1 cellular context compared by ENCODE assay signal in the genomic region with DNA sequence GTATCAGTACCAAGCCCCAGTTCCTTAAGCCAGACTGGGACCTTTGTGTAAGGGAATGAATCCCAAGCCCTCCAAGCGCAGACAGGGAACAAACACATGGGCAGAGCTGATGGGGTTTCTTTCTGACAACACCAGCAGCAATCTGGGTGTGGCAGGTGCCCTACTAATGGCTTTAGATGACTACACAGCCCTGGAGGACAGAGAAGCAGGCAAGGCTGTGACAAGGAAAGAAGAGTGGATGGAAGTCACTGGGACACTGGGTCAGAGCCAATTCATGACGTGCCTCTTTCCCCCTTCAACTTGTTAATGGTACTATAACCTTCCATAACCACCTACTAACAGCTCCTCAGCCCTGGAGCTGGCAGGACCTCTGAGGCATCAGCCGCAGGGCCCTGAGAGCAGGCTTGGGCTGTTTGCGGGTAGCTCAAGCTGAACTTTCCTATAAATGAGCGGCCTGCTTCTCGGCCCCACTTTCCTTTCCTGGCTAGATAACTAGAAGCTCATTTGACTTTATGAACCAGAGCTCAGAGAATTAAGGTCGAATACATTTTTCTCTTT.
TF ChIP-seq lines count a peak whose summit lies in the region.

No MANE protein-coding gene starts in this region.

TF ChIP-seq in HCT116, 20 proteins besides CTCF, POLR2A, EP300 and RAD21:
- TF ChIP-seq ZFX (IDR thresholded peaks at IDR 0.05) (no peak), EZH2phosphoT487 (IDR thresholded peaks at IDR 0.05; ENCODE audit: borderline replicate concordance) (no peak), FOSL1 (IDR thresholded peaks at IDR 0.05; ENCODE audit: low read depth) (no peak), EZH2 (IDR thresholded peaks at IDR 0.05) (no peak), SRF (IDR thresholded peaks at IDR 0.05; ENCODE audit: low read depth) (no peak), CEBPB (IDR thresholded peaks at IDR 0.05; ENCODE audit: low read depth) (no peak), ZNF274 (IDR thresholded peaks at IDR 0.05; ENCODE audit: low read depth, low read length) (no peak), YY1 (IDR thresholded peaks at IDR 0.05; ENCODE audit: extremely low read depth, insufficient replicate concordance, low read depth, low read length) (no peak), JUND (IDR thresholded peaks at IDR 0.05) (no peak), TCF7L2 (IDR thresholded peaks at IDR 0.05; ENCODE audit: borderline replicate concordance, extremely low read depth, insufficient read depth, insufficient read length) (no peak), ELF1 (IDR thresholded peaks at IDR 0.05; ENCODE audit: borderline replicate concordance, low read depth) (no peak), SIN3A (IDR thresholded peaks at IDR 0.05; ENCODE audit: low read depth) (no peak), EGR1 (IDR thresholded peaks at IDR 0.05; ENCODE audit: low read depth) (no peak), CBX3 (IDR thresholded peaks at IDR 0.05; ENCODE audit: low read depth) (no peak), POLR2AphosphoS5 (IDR thresholded peaks at IDR 0.05; ENCODE audit: low read depth, low read length) (no peak)
- TF ChIP-seq, protein P1, sequence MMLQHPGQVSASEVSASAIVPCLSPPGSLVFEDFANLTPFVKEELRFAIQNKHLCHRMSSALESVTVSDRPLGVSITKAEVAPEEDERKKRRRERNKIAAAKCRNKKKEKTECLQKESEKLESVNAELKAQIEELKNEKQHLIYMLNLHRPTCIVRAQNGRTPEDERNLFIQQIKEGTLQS (IDR thresholded peaks at IDR 0.05) = no peak
- TF ChIP-seq, protein P2, sequence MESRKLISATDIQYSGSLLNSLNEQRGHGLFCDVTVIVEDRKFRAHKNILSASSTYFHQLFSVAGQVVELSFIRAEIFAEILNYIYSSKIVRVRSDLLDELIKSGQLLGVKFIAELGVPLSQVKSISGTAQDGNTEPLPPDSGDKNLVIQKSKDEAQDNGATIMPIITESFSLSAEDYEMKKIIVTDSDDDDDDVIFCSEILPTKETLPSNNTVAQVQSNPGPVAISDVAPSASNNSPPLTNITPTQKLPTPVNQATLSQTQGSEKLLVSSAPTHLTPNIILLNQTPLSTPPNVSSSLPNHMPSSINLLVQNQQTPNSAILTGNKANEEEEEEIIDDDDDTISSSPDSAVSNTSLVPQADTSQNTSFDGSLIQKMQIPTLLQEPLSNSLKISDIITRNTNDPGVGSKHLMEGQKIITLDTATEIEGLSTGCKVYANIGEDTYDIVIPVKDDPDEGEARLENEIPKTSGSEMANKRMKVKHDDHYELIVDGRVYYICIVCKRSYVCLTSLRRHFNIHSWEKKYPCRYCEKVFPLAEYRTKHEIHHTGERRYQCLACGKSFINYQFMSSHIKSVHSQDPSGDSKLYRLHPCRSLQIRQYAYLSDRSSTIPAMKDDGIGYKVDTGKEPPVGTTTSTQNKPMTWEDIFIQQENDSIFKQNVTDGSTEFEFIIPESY (IDR thresholded peaks at IDR 0.05; ENCODE audit: extremely low read depth, insufficient replicate concordance, low read length) = no peak
- TF ChIP-seq, protein P3, sequence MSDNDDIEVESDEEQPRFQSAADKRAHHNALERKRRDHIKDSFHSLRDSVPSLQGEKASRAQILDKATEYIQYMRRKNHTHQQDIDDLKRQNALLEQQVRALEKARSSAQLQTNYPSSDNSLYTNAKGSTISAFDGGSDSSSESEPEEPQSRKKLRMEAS (IDR thresholded peaks at IDR 0.05) = no peak
- TF ChIP-seq, protein P4, sequence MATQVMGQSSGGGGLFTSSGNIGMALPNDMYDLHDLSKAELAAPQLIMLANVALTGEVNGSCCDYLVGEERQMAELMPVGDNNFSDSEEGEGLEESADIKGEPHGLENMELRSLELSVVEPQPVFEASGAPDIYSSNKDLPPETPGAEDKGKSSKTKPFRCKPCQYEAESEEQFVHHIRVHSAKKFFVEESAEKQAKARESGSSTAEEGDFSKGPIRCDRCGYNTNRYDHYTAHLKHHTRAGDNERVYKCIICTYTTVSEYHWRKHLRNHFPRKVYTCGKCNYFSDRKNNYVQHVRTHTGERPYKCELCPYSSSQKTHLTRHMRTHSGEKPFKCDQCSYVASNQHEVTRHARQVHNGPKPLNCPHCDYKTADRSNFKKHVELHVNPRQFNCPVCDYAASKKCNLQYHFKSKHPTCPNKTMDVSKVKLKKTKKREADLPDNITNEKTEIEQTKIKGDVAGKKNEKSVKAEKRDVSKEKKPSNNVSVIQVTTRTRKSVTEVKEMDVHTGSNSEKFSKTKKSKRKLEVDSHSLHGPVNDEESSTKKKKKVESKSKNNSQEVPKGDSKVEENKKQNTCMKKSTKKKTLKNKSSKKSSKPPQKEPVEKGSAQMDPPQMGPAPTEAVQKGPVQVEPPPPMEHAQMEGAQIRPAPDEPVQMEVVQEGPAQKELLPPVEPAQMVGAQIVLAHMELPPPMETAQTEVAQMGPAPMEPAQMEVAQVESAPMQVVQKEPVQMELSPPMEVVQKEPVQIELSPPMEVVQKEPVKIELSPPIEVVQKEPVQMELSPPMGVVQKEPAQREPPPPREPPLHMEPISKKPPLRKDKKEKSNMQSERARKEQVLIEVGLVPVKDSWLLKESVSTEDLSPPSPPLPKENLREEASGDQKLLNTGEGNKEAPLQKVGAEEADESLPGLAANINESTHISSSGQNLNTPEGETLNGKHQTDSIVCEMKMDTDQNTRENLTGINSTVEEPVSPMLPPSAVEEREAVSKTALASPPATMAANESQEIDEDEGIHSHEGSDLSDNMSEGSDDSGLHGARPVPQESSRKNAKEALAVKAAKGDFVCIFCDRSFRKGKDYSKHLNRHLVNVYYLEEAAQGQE (IDR thresholded peaks at IDR 0.05; ENCODE audit: low read depth) = no peak
